In genomic region chr7:131112431-131112830, GRCh38 we compare ENCODE assay signal across 28 cellular contexts.
A peak's percentile ranks its signal among the peaks of the same experiment; 100 is the strongest.
DNase-seq lines count a peak whose midpoint lies in the region; ATAC-seq and TF ChIP-seq lines count a peak whose summit lies in the region.
"Had no signal": no experiment of that assay in that cellular context is flagged by ENCODE, and none has a peak within 500 bp of the region (broad histone marks: within the 10 kb centered on the region; RNA-seq: fewer than 3 reads in every experiment).

No MANE protein-coding gene starts in this region.

- H3K27ac ChIP-seq in CD4-positive, alpha-beta T cell (ENCODE audit: low read depth, low read length), result no peak overlapping the region
- H3K27ac ChIP-seq in osteoblast (ENCODE audit: low read depth, low read length) (peak overlapping the region; percentile 97), ascending aorta (no peak overlapping the region)

- H3K27me3 Mint-ChIP-seq in CD4-positive, alpha-beta T cell, result no peaks in the 10 kb centered on the region
- H3K27me3 Mint-ChIP-seq in IgD-negative memory B cell, result peaks cover 1% of the 10 kb centered on the region
- H3K27me3 Mint-ChIP-seq in activated T-helper 17 cell treated with anti-CD3 and anti-CD28 coated beads, Interleukin-2, amount 50 U/mL, for 72 hours, result no peaks in the 10 kb centered on the region
- H3K27me3 Mint-ChIP-seq in activated CD8-positive, alpha-beta T cell treated with anti-CD3 and anti-CD28 coated beads, Interleukin-2, amount 10 ng/mL, durations not matched to agents 7 days and 5 days (ENCODE audit: low read depth), result peaks cover 19% of the 10 kb centered on the region

- intact Hi-C loops in CD4-positive, alpha-beta T cell (cut with DNase I, micrococcal nuclease), result loop anchor here in 1 of 2 experiments (5.0 kb wide), 1 partner anchor 125 kb away; no protein-coding TSS in a partner anchor
- intact Hi-C loops in ascending aorta (cut with DNase I), result loop anchor here (5.0 kb wide), 2 partner anchors 135 to 310 kb away; no protein-coding TSS in a partner anchor

- no peak overlapping the region for H3K4me2 ChIP-seq in osteoblast (ENCODE audit: insufficient read depth, low read length)

- no peak for TF ChIP-seq CTCF in CD4-positive, alpha-beta T cell (IDR thresholded peaks at IDR 0.05)
- TF ChIP-seq CTCF in osteoblast (IDR thresholded peaks at IDR 0.05; ENCODE audit: extremely low read depth, low read depth, low read length) (no peak), ascending aorta (IDR thresholded peaks at IDR 0.05) (no peak)

- H3K79me2 ChIP-seq in osteoblast (ENCODE audit: insufficient read depth, low read length), result peaks cover 44% of the 10 kb centered on the region

- CTCF ChIA-PET in CD4-positive, alpha-beta T cell (lab: Charles Lee), result interaction anchor here (1.0 to 1.3 kb wide), 2 partner anchors 10 to 77 kb away, joined by 3 read pairs; no protein-coding TSS in a partner anchor
- CTCF ChIA-PET in activated CD8-positive, alpha-beta T cell treated with anti-CD3 and anti-CD28 coated beads, Interleukin-2, amount 10 ng/mL, durations not matched to agents 7 days and 5 days (lab: Charles Lee), result no interaction called here

- H3K4me1 ChIP-seq in osteoblast (ENCODE audit: insufficient read depth, low read length) (peaks cover 30% of the 10 kb centered on the region), ascending aorta (peaks cover 0 to 12% of the 10 kb centered on the region in 2 donors)

- H3K27ac Mint-ChIP-seq in CD4-positive, alpha-beta T cell, result peak overlapping the region; percentile 18
- H3K27ac Mint-ChIP-seq in IgD-negative memory B cell, result peak overlapping the region in 2 of 3 donors; percentile 89 to 98
- peak overlapping the region; percentile 70 for H3K27ac Mint-ChIP-seq in activated T-helper 17 cell treated with anti-CD3 and anti-CD28 coated beads, Interleukin-2, amount 50 U/mL, for 72 hours
- no peak overlapping the region for H3K27ac Mint-ChIP-seq in activated CD8-positive, alpha-beta T cell treated with anti-CD3 and anti-CD28 coated beads, Interleukin-2, amount 10 ng/mL, durations not matched to agents 7 days and 5 days
- H3K27ac Mint-ChIP-seq: brain, H9 had no signal

- no peaks in the 10 kb centered on the region for H3K36me3 ChIP-seq in osteoblast (ENCODE audit: insufficient read depth, low read length)
- H3K36me3 ChIP-seq in ascending aorta, result no peaks in the 10 kb centered on the region
- H3K36me3 ChIP-seq: heart left ventricle, pancreas, right atrium auricular region, tibial nerve had no signal

- no peaks in the 10 kb centered on the region for H3K27me3 ChIP-seq in CD4-positive, alpha-beta T cell (ENCODE audit: control insufficient read depth, insufficient read depth, low read length)
- H3K27me3 ChIP-seq in osteoblast (ENCODE audit: insufficient read depth, low read length) (no peaks in the 10 kb centered on the region), ascending aorta (no peaks in the 10 kb centered on the region)
- H3K27me3 ChIP-seq: heart left ventricle, pancreas, right atrium auricular region, tibial nerve had no signal

- no peak for ATAC-seq in CD4-positive, alpha-beta T cell (ENCODE audit: poor library complexity)
- ATAC-seq in activated T-helper 17 cell treated with anti-CD3 and anti-CD28 coated beads, Interleukin-2, amount 50 U/mL, for 72 hours (replicated peaks), result no peak
- no peak for ATAC-seq in activated CD8-positive, alpha-beta T cell treated with anti-CD3 and anti-CD28 coated beads, Interleukin-2, amount 10 ng/mL, durations not matched to agents 7 days and 5 days
- ATAC-seq: heart left ventricle, left cardiac atrium, natural killer cell, pancreas, SK-N-SH treated with all-trans-retinoic acid at 6 μM for 48 hours had no signal

- H3K9me3 Mint-ChIP-seq in CD4-positive, alpha-beta T cell, result no peaks in the 10 kb centered on the region
- H3K9me3 Mint-ChIP-seq in IgD-negative memory B cell, result peaks cover 0 to under 1% (median 0%) of the 10 kb centered on the region in 3 donors
- H3K9me3 Mint-ChIP-seq in activated T-helper 17 cell treated with anti-CD3 and anti-CD28 coated beads, Interleukin-2, amount 50 U/mL, for 72 hours, result peaks cover under 1% of the 10 kb centered on the region
- H3K9me3 Mint-ChIP-seq in activated CD8-positive, alpha-beta T cell treated with anti-CD3 and anti-CD28 coated beads, Interleukin-2, amount 10 ng/mL, durations not matched to agents 7 days and 5 days (ENCODE audit: insufficient read depth), result no peaks in the 10 kb centered on the region
- H3K9me3 Mint-ChIP-seq: natural killer cell had no signal

- POLR2A ChIA-PET in CD4-positive, alpha-beta T cell (lab: Charles Lee), result no interaction called here
- POLR2A ChIA-PET in activated CD8-positive, alpha-beta T cell treated with anti-CD3 and anti-CD28 coated beads, Interleukin-2, amount 10 ng/mL, durations not matched to agents 7 days and 5 days (lab: Charles Lee), result no interaction called here

- H3K4me3 ChIP-seq in osteoblast (ENCODE audit: insufficient read depth, low read length), result no peak overlapping the region
- no peak overlapping the region for H3K4me3 ChIP-seq in ascending aorta
- H3K4me3 ChIP-seq: pancreas, right atrium auricular region, tibial nerve had no signal

- no peaks in the 10 kb centered on the region for H4K20me1 ChIP-seq in osteoblast (ENCODE audit: insufficient read depth, low read length)

- peaks cover 38% of the 10 kb centered on the region for H3K4me1 Mint-ChIP-seq in CD4-positive, alpha-beta T cell (ENCODE audit: low read depth)
- peaks cover 32 to 42% (median 36%) of the 10 kb centered on the region in 3 donors for H3K4me1 Mint-ChIP-seq in IgD-negative memory B cell
- peaks cover 14% of the 10 kb centered on the region for H3K4me1 Mint-ChIP-seq in activated T-helper 17 cell treated with anti-CD3 and anti-CD28 coated beads, Interleukin-2, amount 50 U/mL, for 72 hours
- H3K4me1 Mint-ChIP-seq in activated CD8-positive, alpha-beta T cell treated with anti-CD3 and anti-CD28 coated beads, Interleukin-2, amount 10 ng/mL, durations not matched to agents 7 days and 5 days (ENCODE audit: low read depth), result peaks cover 44% of the 10 kb centered on the region

- no peak for DNase-seq in CD4-positive, alpha-beta T cell
- DNase-seq in osteoblast (ENCODE audit: insufficient read length, low spot score, missing footprints) (no peak), ascending aorta (ENCODE audit: low spot score in 2 of 2) (no peak), superior temporal gyrus (ENCODE audit: extremely low spot score) (no peak)
- DNase-seq in activated CD8-positive, alpha-beta T cell treated with anti-CD3 and anti-CD28 coated beads, Interleukin-2, amount 10 ng/mL, durations not matched to agents 7 days and 5 days, result no peak
- DNase-seq: activated CD4-positive, alpha-beta T cell treated with anti-CD3 and anti-CD28 coated beads, Interleukin-2, amount 50 U/mL, for 4 hours; activated CD4-positive, CD25-positive, alpha-beta regulatory T cell; activated CD8-positive, alpha-beta memory T cell treated with anti-CD3 and anti-CD28 coated beads, Interleukin-2, amount 50 U/mL, for 4 hours; activated effector memory CD4-positive, alpha-beta T cell treated with anti-CD3 and anti-CD28 coated beads, Interleukin-2, amount 50 U/mL, for 16 hours; COR-L47; DND-41; H9; heart left ventricle; Kasumi-1; left cardiac atrium; MV-4-11; natural killer cell; NCI-H2171 treated with DMSO at 0.1 percent for 48 hours; NCI-H526; pancreas; stimulated activated naive CD4-positive, alpha-beta T cell treated with Interleukin-2 at 50 U/mL for 16 hours; T-helper 9 cell had no signal

- no peaks in the 10 kb centered on the region for H3K9me3 ChIP-seq in CD4-positive, alpha-beta T cell (ENCODE audit: control insufficient read depth, low read length)
- H3K9me3 ChIP-seq in osteoblast (ENCODE audit: low read depth, low read length) (no peaks in the 10 kb centered on the region), ascending aorta (no peaks in the 10 kb centered on the region)
- H3K9me3 ChIP-seq: heart left ventricle, pancreas, right atrium auricular region, tibial nerve had no signal

- no peak overlapping the region for H2AFZ ChIP-seq in osteoblast (ENCODE audit: low read length)

- no peak overlapping the region for H3K4me3 Mint-ChIP-seq in CD4-positive, alpha-beta T cell
- peak overlapping the region in 2 of 4 donors; percentile 77 to 83 for H3K4me3 Mint-ChIP-seq in IgD-negative memory B cell
- H3K4me3 Mint-ChIP-seq in activated T-helper 17 cell treated with anti-CD3 and anti-CD28 coated beads, Interleukin-2, amount 50 U/mL, for 72 hours, result peak overlapping the region; percentile 33
- no peak overlapping the region for H3K4me3 Mint-ChIP-seq in activated CD8-positive, alpha-beta T cell treated with anti-CD3 and anti-CD28 coated beads, Interleukin-2, amount 10 ng/mL, durations not matched to agents 7 days and 5 days
- H3K4me3 Mint-ChIP-seq: H9, natural killer cell had no signal

- peaks cover 15% of the 10 kb centered on the region for H3K36me3 Mint-ChIP-seq in CD4-positive, alpha-beta T cell (ENCODE audit: low read depth)
- H3K36me3 Mint-ChIP-seq in IgD-negative memory B cell, result no peaks in the 10 kb centered on the region
- H3K36me3 Mint-ChIP-seq in activated T-helper 17 cell treated with anti-CD3 and anti-CD28 coated beads, Interleukin-2, amount 50 U/mL, for 72 hours (ENCODE audit: low read depth), result peaks cover 35% of the 10 kb centered on the region
- H3K36me3 Mint-ChIP-seq in activated CD8-positive, alpha-beta T cell treated with anti-CD3 and anti-CD28 coated beads, Interleukin-2, amount 10 ng/mL, durations not matched to agents 7 days and 5 days (ENCODE audit: low read depth), result no peaks in the 10 kb centered on the region
- H3K36me3 Mint-ChIP-seq: brain, natural killer cell had no signal
